10 cellular contexts compared by ENCODE assay signal in the genomic region with DNA sequence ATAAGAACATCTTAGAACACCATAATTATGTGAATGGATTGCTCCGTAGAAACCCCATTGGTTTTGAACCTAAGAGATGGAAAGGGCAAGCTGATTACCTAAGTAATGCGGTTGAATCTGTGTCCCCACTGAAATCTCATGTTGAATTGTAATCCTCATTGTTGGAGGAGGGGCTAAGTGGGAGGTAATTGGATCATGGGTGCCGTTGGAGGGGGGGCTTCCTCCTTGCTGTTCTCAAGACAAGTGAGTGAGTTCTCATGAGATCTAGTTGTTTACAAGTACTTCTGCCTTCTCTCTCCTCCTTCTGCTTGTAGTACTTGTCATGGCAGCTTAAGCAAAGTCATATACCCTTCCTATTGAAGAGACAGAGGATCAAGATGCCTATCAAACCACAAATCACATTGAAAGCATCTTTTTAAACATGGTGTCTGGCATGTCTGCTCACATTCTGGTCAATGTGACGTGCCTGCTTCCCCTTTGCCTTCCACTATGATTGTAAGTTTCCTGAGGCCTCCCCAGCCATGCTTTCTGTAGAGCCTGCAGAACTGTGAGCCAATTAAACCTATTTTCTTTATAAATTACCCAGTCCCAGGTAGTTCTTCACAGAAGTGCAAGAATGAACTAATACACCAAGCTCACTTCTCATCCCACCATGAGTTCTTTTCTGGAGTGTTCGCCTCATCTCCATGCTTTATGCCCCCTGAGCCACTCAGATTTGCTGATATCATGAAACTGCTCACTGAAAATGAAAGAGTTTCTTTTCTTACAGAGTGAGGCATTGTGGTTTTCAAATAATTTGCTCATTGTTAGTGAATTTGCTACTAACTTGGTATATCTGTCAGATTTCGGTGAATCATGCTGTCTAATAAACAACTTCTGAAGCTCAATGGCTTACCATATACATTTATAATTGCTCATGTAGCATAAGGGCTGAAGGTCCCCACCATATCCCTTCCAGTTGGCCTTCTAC. TPM values are rescaled to one million over a fixed set of nuclear protein-coding genes. Genes with fewer than 3 reads are reported as not detected.
DNase-seq lines count a peak whose midpoint lies in the region; ATAC-seq and TF ChIP-seq lines count a peak whose summit lies in the region.
"Had no signal": no experiment of that assay in that cellular context is flagged by ENCODE, and none has a peak within 500 bp of the region (broad histone marks: within the 10 kb centered on the region; RNA-seq: fewer than 3 reads in every experiment).

No MANE protein-coding gene starts in this region.

- H3K27me3 ChIP-seq in osteoblast (ENCODE audit: insufficient read depth, low read length), result no peaks in the 10 kb centered on the region

- H3K9me3 ChIP-seq in osteoblast (ENCODE audit: low read depth, low read length), result no peaks in the 10 kb centered on the region

- peaks cover 0 to 5% (median 1%) of the 10 kb centered on the region in 6 donors for H3K9me3 Mint-ChIP-seq in immature natural killer cell
- H3K9me3 Mint-ChIP-seq in activated T-helper 1 cell treated with anti-CD3 and anti-CD28 coated beads, Interleukin-12 subunit alpha, Interleukin-12 subunit beta, Interleukin-2, Interleukin-4 antibody, amounts not matched to agents 30 ng/mL and 10 ng/mL and 1 ng/mL, durations not matched to agents 14 hours and 24 hours and 36 hours, result no peaks in the 10 kb centered on the region

- H3K4me1 ChIP-seq in osteoblast (ENCODE audit: insufficient read depth, low read length), result peaks cover 35% of the 10 kb centered on the region

- peak; percentile 90 for ATAC-seq in GM19395 (IDR thresholded peaks at IDR 0.05; ENCODE audit: unreplicated experiment)
- ATAC-seq in HG02763 (IDR thresholded peaks at IDR 0.05; ENCODE audit: unreplicated experiment), result peak; percentile 76
- peak; percentile 85 for ATAC-seq in HG03565 (IDR thresholded peaks at IDR 0.05; ENCODE audit: unreplicated experiment)

- no peak overlapping the region for H3K4me3 Mint-ChIP-seq in immature natural killer cell
- H3K4me3 Mint-ChIP-seq in activated T-helper 1 cell treated with anti-CD3 and anti-CD28 coated beads, Interleukin-12 subunit alpha, Interleukin-12 subunit beta, Interleukin-2, Interleukin-4 antibody, amounts not matched to agents 30 ng/mL and 10 ng/mL and 1 ng/mL, durations not matched to agents 14 hours and 24 hours and 36 hours, result no peak overlapping the region

- H3K36me3 ChIP-seq in osteoblast (ENCODE audit: insufficient read depth, low read length), result no peaks in the 10 kb centered on the region

- H3K4me2 ChIP-seq in osteoblast (ENCODE audit: insufficient read depth, low read length), result no peak overlapping the region

- H3K79me2 ChIP-seq in osteoblast (ENCODE audit: insufficient read depth, low read length), result no peaks in the 10 kb centered on the region

- no peaks in the 10 kb centered on the region for H3K4me1 Mint-ChIP-seq in immature natural killer cell
- no peaks in the 10 kb centered on the region for H3K4me1 Mint-ChIP-seq in activated T-helper 1 cell treated with anti-CD3 and anti-CD28 coated beads, Interleukin-12 subunit alpha, Interleukin-12 subunit beta, Interleukin-2, Interleukin-4 antibody, amounts not matched to agents 30 ng/mL and 10 ng/mL and 1 ng/mL, durations not matched to agents 14 hours and 24 hours and 36 hours (ENCODE audit: low read depth)

- no peaks in the 10 kb centered on the region for H3K36me3 Mint-ChIP-seq in immature natural killer cell
- no peaks in the 10 kb centered on the region for H3K36me3 Mint-ChIP-seq in activated T-helper 1 cell treated with anti-CD3 and anti-CD28 coated beads, Interleukin-12 subunit alpha, Interleukin-12 subunit beta, Interleukin-2, Interleukin-4 antibody, amounts not matched to agents 30 ng/mL and 10 ng/mL and 1 ng/mL, durations not matched to agents 14 hours and 24 hours and 36 hours (ENCODE audit: low read depth)

- no peak overlapping the region for H3K4me3 ChIP-seq in osteoblast (ENCODE audit: insufficient read depth, low read length)

- no peaks in the 10 kb centered on the region for H4K20me1 ChIP-seq in osteoblast (ENCODE audit: insufficient read depth, low read length)

- DNase-seq in osteoblast (ENCODE audit: insufficient read length, low spot score, missing footprints) (no peak), immature natural killer cell (no peak)
- DNase-seq in stimulated activated CD4-positive, alpha-beta T cell treated with anti-CD3 and anti-CD28 coated beads, Interleukin-12 subunit alpha, Interleukin-12 subunit beta, amount 100 ng/mL, for 4 hours, result no peak
- no peak for DNase-seq in activated T-helper 1 cell treated with anti-CD3 and anti-CD28 coated beads, Interleukin-12 subunit alpha, Interleukin-12 subunit beta, Interleukin-2, Interleukin-4 antibody, amounts not matched to agents 30 ng/mL and 10 ng/mL and 1 ng/mL, durations not matched to agents 14 hours and 24 hours and 36 hours (ENCODE audit: low spot score)
- DNase-seq: NCI-H2171 had no signal

- peak overlapping the region; percentile 73 for H3K27ac ChIP-seq in osteoblast (ENCODE audit: low read depth, low read length)
- H3K27ac ChIP-seq: HL-60 had no signal

- TF ChIP-seq CTCF in osteoblast (IDR thresholded peaks at IDR 0.05; ENCODE audit: extremely low read depth, low read depth, low read length), result no peak

- H2AFZ ChIP-seq in osteoblast (ENCODE audit: low read length), result no peak overlapping the region

- peaks cover 0 to 2% (median 0%) of the 10 kb centered on the region in 3 donors for H3K27me3 Mint-ChIP-seq in immature natural killer cell (ENCODE audit: low read depth in 3 of 3)
- H3K27me3 Mint-ChIP-seq in activated T-helper 1 cell treated with anti-CD3 and anti-CD28 coated beads, Interleukin-12 subunit alpha, Interleukin-12 subunit beta, Interleukin-2, Interleukin-4 antibody, amounts not matched to agents 30 ng/mL and 10 ng/mL and 1 ng/mL, durations not matched to agents 14 hours and 24 hours and 36 hours (ENCODE audit: insufficient read depth), result peaks cover 4% of the 10 kb centered on the region

- peak overlapping the region in 1 of 6 donors; percentile 22 for H3K27ac Mint-ChIP-seq in immature natural killer cell
- H3K27ac Mint-ChIP-seq in activated T-helper 1 cell treated with anti-CD3 and anti-CD28 coated beads, Interleukin-12 subunit alpha, Interleukin-12 subunit beta, Interleukin-2, Interleukin-4 antibody, amounts not matched to agents 30 ng/mL and 10 ng/mL and 1 ng/mL, durations not matched to agents 14 hours and 24 hours and 36 hours, result no peak overlapping the region

- intact Hi-C loops in activated T-helper 1 cell treated with anti-CD3 and anti-CD28 coated beads, Interleukin-12 subunit alpha, Interleukin-12 subunit beta, Interleukin-2, Interleukin-4 antibody, amounts not matched to agents 30 ng/mL and 10 ng/mL and 1 ng/mL, durations not matched to agents 14 hours and 24 hours and 36 hours (cut with micrococcal nuclease), result no loop called here

RNA-seq across cellular contexts. Expression of a gene that starts 23.6 kb away (rescaled TPM):
- 37.6 and 40.4 TPM in 2 replicates for total RNA-seq in osteoblast
- polyA plus RNA-seq in immature natural killer cell, result not detected
- not detected in 2 replicates for total RNA-seq in activated T-helper 1 cell treated with anti-CD3 and anti-CD28 coated beads, Interleukin-12 subunit alpha, Interleukin-12 subunit beta, Interleukin-2, Interleukin-4 antibody, amounts not matched to agents 30 ng/mL and 10 ng/mL and 1 ng/mL, durations not matched to agents 14 hours and 24 hours and 36 hours
- total RNA-seq: G401 had no signal

Comparison
In these comparisons a context has a peak if more than half of its experiments do, and no peak if none do; other contexts are left out.
1. RNA of a gene that starts 23.6 kb away (total RNA-seq): 37.6 to 40.4 TPM in osteoblast; not detected in activated T-helper 1 cell treated with anti-CD3 and anti-CD28 coated beads, Interleukin-12 subunit alpha, Interleukin-12 subunit beta, Interleukin-2, Interleukin-4 antibody, amounts not matched to agents 30 ng/mL and 10 ng/mL and 1 ng/mL, durations not matched to agents 14 hours and 24 hours and 36 hours; every median in the first group is over 10 times any median in the second.
2. Peak in every context shown above with its lines, with median percentiles within 50 percentile points of each other: ATAC-seq.